32 cellular contexts compared by ENCODE assay signal in genomic region chr5:58064799-58065198, GRCh38.
DNase-seq lines count a peak whose midpoint lies in the region; ATAC-seq and TF ChIP-seq lines count a peak whose summit lies in the region.
"Had no signal": no experiment of that assay in that cellular context is flagged by ENCODE, and none has a peak within 500 bp of the region (broad histone marks: within the 10 kb centered on the region; RNA-seq: fewer than 3 reads in every experiment).

No MANE protein-coding gene starts in this region.

- no peak; the same call in 1 of the 2 replicates for TF ChIP-seq CTCF in SK-N-SH (IDR thresholded peaks at IDR 0.05)
- no peak for TF ChIP-seq CTCF in foreskin fibroblast (IDR thresholded peaks at IDR 0.05; ENCODE audit: low read depth, low read length)

- no peak overlapping the region for H3K4me3 ChIP-seq in SK-N-SH (ENCODE audit: low read depth in 2 of 2, low read length in 1 of 2)
- no peak overlapping the region for H3K4me3 ChIP-seq in foreskin fibroblast (ENCODE audit: low read depth in 1 of 2, low read length in 2 of 2)
- H3K4me3 ChIP-seq: gastrocnemius medialis, GM12878, pancreas, skin epidermis, stomach, tibial artery had no signal

- no peaks in the 10 kb centered on the region for H3K36me3 ChIP-seq in SK-N-SH (replicated peaks in 1 of 2; ENCODE audit: control insufficient read depth in 1 of 2, insufficient read depth in 2 of 2, low read length in 1 of 2)
- H3K36me3 ChIP-seq: gastrocnemius medialis, pancreas, stomach, tibial artery had no signal

- H3K27me3 Mint-ChIP-seq in activated naive CD8-positive, alpha-beta T cell treated with anti-CD3 and anti-CD28 coated beads for 36 hours = no peaks in the 10 kb centered on the region
- H3K27me3 Mint-ChIP-seq: B cell had no signal

- no peak for TF ChIP-seq EP300 in SK-N-SH (IDR thresholded peaks at IDR 0.05; ENCODE audit: borderline replicate concordance in 1 of 2, low read depth in 1 of 2, low read length in 1 of 2)

- no peaks in the 10 kb centered on the region for H3K36me3 Mint-ChIP-seq in activated naive CD8-positive, alpha-beta T cell treated with anti-CD3 and anti-CD28 coated beads for 36 hours
- H3K36me3 Mint-ChIP-seq: memory B cell had no signal

- H3K4me3 Mint-ChIP-seq in activated naive CD8-positive, alpha-beta T cell treated with anti-CD3 and anti-CD28 coated beads for 36 hours = no peak overlapping the region
- H3K4me3 Mint-ChIP-seq: activated CD4-positive, alpha-beta T cell treated with anti-CD3 and anti-CD28 coated beads, Interleukin-2, amount 10 ng/mL, durations not matched to agents 7 days and 5 days; activated T-cell treated with anti-CD3 and anti-CD28 coated beads, Interleukin-2, amount 50 U/mL, for 4 hours; B cell; IgD-negative memory B cell; memory B cell; neural crest cell; WTC11 had no signal

- WGBS in SK-N-SH (ENCODE audit: low lambda C conversion rate) = 89% methylated on average over 2 of the region's 2 CpGs

- POLR2A ChIA-PET in SK-N-SH (lab: Yijun Ruan, JAX) = no interaction called here

- CTCF ChIA-PET in SK-N-SH (lab: Yijun Ruan, JAX) = no interaction called here

- no peaks in the 10 kb centered on the region for H3F3A ChIP-seq in SK-N-SH (replicated peaks; ENCODE audit: insufficient read depth)

- H2AFZ ChIP-seq in SK-N-SH (ENCODE audit: low read depth) = no peak overlapping the region

- intact Hi-C loops in left colon (cut with DNase I, micrococcal nuclease) = no loop called here

- no peaks in the 10 kb centered on the region for H3K4me1 Mint-ChIP-seq in activated naive CD8-positive, alpha-beta T cell treated with anti-CD3 and anti-CD28 coated beads for 36 hours
- H3K4me1 Mint-ChIP-seq: activated CD4-positive, alpha-beta T cell treated with anti-CD3 and anti-CD28 coated beads, Interleukin-2, amount 10 ng/mL, durations not matched to agents 7 days and 5 days; B cell; IgD-negative memory B cell; memory B cell; neural crest cell had no signal

- H4K20me1 ChIP-seq in SK-N-SH (ENCODE audit: insufficient read depth) = no peaks in the 10 kb centered on the region

- H3K4me2 ChIP-seq in SK-N-SH = no peak overlapping the region

- H3K4me1 ChIP-seq in SK-N-SH (ENCODE audit: control insufficient read depth in 1 of 2, insufficient read depth in 2 of 2, low read depth in 1 of 2, low read length in 1 of 2) = peaks cover 0 to 9% of the 10 kb centered on the region in 2 experiments; a peak in 2 of 4 replicates
- H3K4me1 ChIP-seq: gastrocnemius medialis, pancreas, tibial artery had no signal

- no peak for ATAC-seq in left colon
- ATAC-seq: activated T-cell treated with anti-CD3 and anti-CD28 coated beads, Interleukin-2, amount 50 U/mL, for 4 hours; gastrocnemius medialis; GM12878; Panc1; pancreas; WTC11 had no signal

- DNase-seq in DMS 273 (lab: John Stamatoyannopoulos, UW; ENCODE audit: unreplicated experiment) (peak; percentile 2), DMS 273 treated with DMSO at 0.1 percent for 48 hours (lab: John Stamatoyannopoulos, UW) (no peak), HS-5 (ENCODE audit: low read depth) (peak; percentile 40), SK-N-SH (no peak), foreskin fibroblast (peak; percentile 38 to 66), left colon (no peak), NCI-H510A (lab: John Stamatoyannopoulos, UW) (no peak)
- DNase-seq in activated naive CD8-positive, alpha-beta T cell treated with anti-CD3 and anti-CD28 coated beads for 36 hours = no peak
- DNase-seq: activated CD4-positive, alpha-beta T cell treated with anti-CD3 and anti-CD28 coated beads, Interleukin-2, amount 10 ng/mL, durations not matched to agents 7 days and 5 days; activated naive CD4-positive, alpha-beta T cell; activated T-cell treated with anti-CD3 and anti-CD28 coated beads, Interleukin-2, amount 50 U/mL, for 4 hours; effector CD4-positive, alpha-beta T cell; gastrocnemius medialis; NCI-H1092 treated with DMSO at 0.1 percent for 48 hours; NCI-H2081; NCI-H446; pancreas; retina; SIG-M5; stimulated activated CD4-positive, alpha-beta T cell treated with anti-CD3 and anti-CD28 coated beads, Interleukin-1b, Interleukin-23, amount 100 ng/mL, for 48 hours; stimulated activated CD8-positive, alpha-beta memory T cell treated with anti-CD3 and anti-CD28 coated beads, Interleukin-4, amount 100 ng/mL, for 48 hours; stomach; tibial artery had no signal

- no peaks in the 10 kb centered on the region for H3K9me3 Mint-ChIP-seq in activated naive CD8-positive, alpha-beta T cell treated with anti-CD3 and anti-CD28 coated beads for 36 hours
- H3K9me3 Mint-ChIP-seq: activated CD4-positive, alpha-beta T cell treated with anti-CD3 and anti-CD28 coated beads, Interleukin-2, amount 10 ng/mL, durations not matched to agents 7 days and 5 days; activated T-cell treated with anti-CD3 and anti-CD28 coated beads, Interleukin-2, amount 50 U/mL, for 4 hours; memory B cell had no signal

- no peaks in the 10 kb centered on the region for H3K27me3 ChIP-seq in SK-N-SH (ENCODE audit: insufficient read depth)
- H3K27me3 ChIP-seq: gastrocnemius medialis, pancreas, stomach, tibial artery had no signal

- peak overlapping the region in 1 of 2 experiments; percentile 58; a peak in 1 of 4 replicates for H3K27ac ChIP-seq in SK-N-SH (ENCODE audit: low read depth in 2 of 2, low read length in 1 of 2)
- H3K27ac ChIP-seq: 22Rv1, gastrocnemius medialis, pancreas, skin epidermis, stomach, tibial artery had no signal

- H3K9me3 ChIP-seq in SK-N-SH = no peaks in the 10 kb centered on the region
- H3K9me3 ChIP-seq: gastrocnemius medialis, pancreas, stomach, tibial artery had no signal

- H3K9me2 ChIP-seq in SK-N-SH = no peaks in the 10 kb centered on the region

- no peak overlapping the region for H3K9ac ChIP-seq in SK-N-SH

- TF ChIP-seq RAD21 in SK-N-SH (IDR thresholded peaks at IDR 0.05; ENCODE audit: low read length) = no peak

- no peak overlapping the region for H3K27ac Mint-ChIP-seq in activated naive CD8-positive, alpha-beta T cell treated with anti-CD3 and anti-CD28 coated beads for 36 hours
- H3K27ac Mint-ChIP-seq: activated CD4-positive, alpha-beta T cell treated with anti-CD3 and anti-CD28 coated beads, Interleukin-2, amount 10 ng/mL, durations not matched to agents 7 days and 5 days; B cell; IgD-negative memory B cell; memory B cell; WTC11 had no signal

- no peaks in the 10 kb centered on the region for H3K79me2 ChIP-seq in SK-N-SH (ENCODE audit: insufficient read depth)

TF ChIP-seq in SK-N-SH, 30 proteins besides CTCF, POLR2A, EP300 and RAD21:
- TF ChIP-seq RXRA (IDR thresholded peaks at IDR 0.05; ENCODE audit: borderline replicate concordance, low read depth) (no peak), EZH2phosphoT487 (IDR thresholded peaks at IDR 0.05; ENCODE audit: borderline replicate concordance, low read depth) (no peak), TAF1 (IDR thresholded peaks at IDR 0.05; ENCODE audit: borderline replicate concordance, low read depth, low read length) (no peak), ELF1 (IDR thresholded peaks at IDR 0.05) (no peak), TCF12 (IDR thresholded peaks at IDR 0.05) (peak; percentile 78)

Comparison
In these comparisons a context has a peak if more than half of its experiments do, and no peak if none do; other contexts are left out.
1. DNase-seq: peak in DMS 273 (single experiment), HS-5 (single experiment) and foreskin fibroblast (2 of 2); none in DMS 273 treated with DMSO at 0.1 percent for 48 hours (single experiment), SK-N-SH (single experiment), left colon (0 of 2), NCI-H510A (single experiment) and activated naive CD8-positive, alpha-beta T cell treated with anti-CD3 and anti-CD28 coated beads for 36 hours (single experiment).